In the genomic region with DNA sequence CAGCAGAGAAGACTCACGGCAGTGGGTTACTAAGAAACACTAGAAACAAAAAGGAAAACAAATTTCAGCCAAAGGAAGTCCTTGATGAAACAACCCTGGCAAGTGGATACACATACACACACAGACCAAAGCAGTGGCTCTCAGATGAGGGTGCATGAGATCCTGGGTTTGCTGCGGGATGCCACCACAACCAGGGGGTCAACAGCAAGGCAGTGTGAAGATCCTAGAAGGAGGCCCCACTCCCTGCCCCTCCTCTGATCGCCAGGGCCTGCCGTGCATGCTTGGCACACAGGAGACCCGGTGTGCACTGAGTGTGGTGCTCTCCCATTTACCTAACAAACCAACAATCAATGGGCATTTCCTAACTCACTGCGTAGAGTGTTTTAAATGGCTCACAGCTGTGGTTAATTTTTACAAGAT, we compare ENCODE assay signal across 11 cellular contexts.
DNase-seq lines count a peak whose midpoint lies in the region; ATAC-seq and TF ChIP-seq lines count a peak whose summit lies in the region.
"Had no signal": no experiment of that assay in that cellular context is flagged by ENCODE, and none has a peak within 500 bp of the region (broad histone marks: within the 10 kb centered on the region; RNA-seq: fewer than 3 reads in every experiment).

No MANE protein-coding gene starts in this region.

- H3K4me3 ChIP-seq in heart right ventricle (no peak overlapping the region), skeletal muscle tissue (ENCODE audit: low read length in 3 of 3) (no peak overlapping the region)

- DNase-seq in HFFc6, result no peak
- DNase-seq in activated naive CD8-positive, alpha-beta T cell treated with anti-CD3 and anti-CD28 coated beads, Interleukin-2, amount 50 U/mL, for 24 hours, result no peak
- DNase-seq in heart right ventricle, result peak in 1 of 2 donors; percentile 33
- no peak for DNase-seq in endothelial cell (ENCODE audit: low spot score)
- no peak for DNase-seq in cerebellum (ENCODE audit: low spot score)
- DNase-seq in hepatic stellate cell (ENCODE audit: low spot score), result no peak
- DNase-seq: activated CD4-positive, CD25-positive, alpha-beta regulatory T cell treated with anti-CD3 and anti-CD28 coated beads, Interleukin-2, amount 50 U/mL, for 72 hours; NCI-H1694; retina had no signal

- peaks cover 15 to 100% (median 83%) of the 10 kb centered on the region in 9 donors for H3K4me1 ChIP-seq in heart right ventricle
- peaks cover 30 to 49% (median 47%) of the 10 kb centered on the region in 3 donors for H3K4me1 ChIP-seq in skeletal muscle tissue (ENCODE audit: control insufficient read depth in 3 of 3, insufficient read depth in 3 of 3, low read length in 3 of 3)

- H3K27ac ChIP-seq in heart right ventricle (peak overlapping the region; percentile 3 to 65 (median 49)), skeletal muscle tissue (ENCODE audit: low read depth, low read length) (peak overlapping the region; percentile 15)

- H3K36me3 Mint-ChIP-seq in HFFc6 (ENCODE audit: low read depth) (peaks cover 41% of the 10 kb centered on the region), endothelial cell (ENCODE audit: low read depth, unreplicated experiment) (no peaks in the 10 kb centered on the region)
- peaks cover 6% of the 10 kb centered on the region for H3K36me3 Mint-ChIP-seq in activated naive CD8-positive, alpha-beta T cell treated with anti-CD3 and anti-CD28 coated beads, Interleukin-2, amount 50 U/mL, for 24 hours (ENCODE audit: low read depth)

- H3K27ac Mint-ChIP-seq in HFFc6, result peak overlapping the region; percentile 60
- H3K27ac Mint-ChIP-seq in activated naive CD8-positive, alpha-beta T cell treated with anti-CD3 and anti-CD28 coated beads, Interleukin-2, amount 50 U/mL, for 24 hours, result peak overlapping the region; percentile 76
- H3K27ac Mint-ChIP-seq in endothelial cell (ENCODE audit: unreplicated experiment), result no peak overlapping the region

- no peak for ATAC-seq in activated naive CD8-positive, alpha-beta T cell treated with anti-CD3 and anti-CD28 coated beads, Interleukin-2, amount 50 U/mL, for 24 hours
- ATAC-seq in heart right ventricle (peak; percentile 58 to 83 (median 77)), GM21423 (IDR thresholded peaks at IDR 0.05; ENCODE audit: unreplicated experiment) (no peak)

- WGBS in heart right ventricle, 2 donors, result 37 to 48% methylated on average over 6 of the region's 6 CpGs

- H3K9me3 ChIP-seq in heart right ventricle, result no peaks in the 10 kb centered on the region
- no peaks in the 10 kb centered on the region for H3K9me3 ChIP-seq in skeletal muscle tissue (ENCODE audit: control insufficient read depth in 3 of 3, low read length in 3 of 3)

- peak overlapping the region in 1 of 3 donors; percentile 18 for H3K9ac ChIP-seq in skeletal muscle tissue (ENCODE audit: low read depth in 1 of 3, low read length in 3 of 3)

- peaks cover 0 to 31% (median 10%) of the 10 kb centered on the region in 9 donors for H3K36me3 ChIP-seq in heart right ventricle
- H3K36me3 ChIP-seq in skeletal muscle tissue (ENCODE audit: control insufficient read depth in 3 of 3, insufficient read depth in 3 of 3, low read length in 3 of 3), result peaks cover 2 to 18% (median 12%) of the 10 kb centered on the region in 3 donors

- H3K4me1 Mint-ChIP-seq in HFFc6 (ENCODE audit: low read depth), result peaks cover 62% of the 10 kb centered on the region
- peaks cover 72% of the 10 kb centered on the region for H3K4me1 Mint-ChIP-seq in activated naive CD8-positive, alpha-beta T cell treated with anti-CD3 and anti-CD28 coated beads, Interleukin-2, amount 50 U/mL, for 24 hours
- H3K4me1 Mint-ChIP-seq in endothelial cell (ENCODE audit: unreplicated experiment), result peaks cover 4% of the 10 kb centered on the region

- TF ChIP-seq CTCF in HFFc6 (IDR thresholded peaks at IDR 0.05) (no peak), heart right ventricle (IDR thresholded peaks at IDR 0.05) (no peak), endothelial cell (IDR thresholded peaks at IDR 0.05; ENCODE audit: unreplicated experiment) (no peak)

- H3K9me3 Mint-ChIP-seq in HFFc6 (no peaks in the 10 kb centered on the region), endothelial cell (ENCODE audit: unreplicated experiment) (no peaks in the 10 kb centered on the region)
- no peaks in the 10 kb centered on the region for H3K9me3 Mint-ChIP-seq in activated naive CD8-positive, alpha-beta T cell treated with anti-CD3 and anti-CD28 coated beads, Interleukin-2, amount 50 U/mL, for 24 hours

- H3K27me3 ChIP-seq in heart right ventricle, result no peaks in the 10 kb centered on the region
- no peaks in the 10 kb centered on the region for H3K27me3 ChIP-seq in skeletal muscle tissue (ENCODE audit: control insufficient read depth in 3 of 3, insufficient read depth in 3 of 3, low read length in 3 of 3)

- intact Hi-C loops in heart right ventricle (cut with DNase I), result loop anchor here in 4 of 10 donors (5.0 to 10.0 kb wide), 4 partner anchors 49 to 449 kb away; no protein-coding TSS in a partner anchor

- H3K4me3 Mint-ChIP-seq in HFFc6 (no peak overlapping the region), endothelial cell (ENCODE audit: unreplicated experiment) (no peak overlapping the region)
- peak overlapping the region; percentile 7 for H3K4me3 Mint-ChIP-seq in activated naive CD8-positive, alpha-beta T cell treated with anti-CD3 and anti-CD28 coated beads, Interleukin-2, amount 50 U/mL, for 24 hours

- H3K27me3 Mint-ChIP-seq in HFFc6 (ENCODE audit: insufficient read depth) (peaks cover 4% of the 10 kb centered on the region), endothelial cell (ENCODE audit: unreplicated experiment) (peaks cover 2% of the 10 kb centered on the region)
- H3K27me3 Mint-ChIP-seq in activated naive CD8-positive, alpha-beta T cell treated with anti-CD3 and anti-CD28 coated beads, Interleukin-2, amount 50 U/mL, for 24 hours, result no peaks in the 10 kb centered on the region

Comparison
In these comparisons a context has a peak if more than half of its experiments do, and no peak if none do; other contexts are left out.
1. ATAC-seq: peak in heart right ventricle (8 of 8); none in activated naive CD8-positive, alpha-beta T cell treated with anti-CD3 and anti-CD28 coated beads, Interleukin-2, amount 50 U/mL, for 24 hours (single experiment) and GM21423 (single experiment).